Comparison of ENCODE assay signal across 8 cellular contexts in the genomic region with DNA sequence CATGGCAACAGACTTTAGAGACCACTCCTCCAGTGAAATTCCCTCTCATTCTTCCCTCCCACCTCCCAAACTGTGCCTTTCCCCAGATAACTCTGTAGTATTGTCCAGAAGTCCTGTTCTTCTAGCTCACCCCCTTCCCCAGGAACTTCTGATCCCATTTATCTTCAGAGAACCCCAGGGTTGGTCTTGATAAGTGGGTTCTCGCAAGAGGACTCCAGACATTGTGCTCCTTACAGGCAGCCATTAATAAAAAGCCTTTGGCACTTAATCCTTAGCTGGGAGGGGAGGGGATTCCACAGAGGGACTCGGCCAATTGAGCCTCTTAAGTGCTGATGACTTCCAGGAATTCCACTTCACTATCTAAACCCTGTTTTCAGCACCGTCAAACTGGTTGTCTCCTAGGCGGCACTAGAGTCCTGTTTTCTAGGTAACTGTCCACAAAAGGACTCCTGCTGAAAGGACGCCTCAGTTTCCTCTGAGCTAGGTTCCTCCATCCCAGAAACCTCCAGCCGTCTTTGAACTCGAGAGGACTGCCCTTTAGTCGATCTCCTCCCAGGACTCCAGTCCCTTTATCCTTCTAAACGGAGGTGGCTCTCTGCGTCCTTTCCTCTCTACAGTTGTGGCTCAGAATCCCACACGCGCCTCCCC. TPM values are rescaled to one million over a fixed set of nuclear protein-coding genes. Genes with fewer than 3 reads are reported as not detected.
A peak's percentile ranks its signal among the peaks of the same experiment; 100 is the strongest.
DNase-seq lines count a peak whose midpoint lies in the region; ATAC-seq and TF ChIP-seq lines count a peak whose summit lies in the region.

No MANE protein-coding gene starts in this region.

- TF ChIP-seq CTCF in AG04450 (IDR thresholded peaks at IDR 0.05; ENCODE audit: low read depth, low read length): no peak
- TF ChIP-seq CTCF in HL-60 (IDR thresholded peaks at IDR 0.05; ENCODE audit: insufficient read depth, low read length): no peak

- H3K9me3 ChIP-seq in AG04450 (ENCODE audit: control insufficient read depth, insufficient read depth, low read length) (peaks cover 4% of the 10 kb centered on the region; the same call in 1 of the 2 replicates), thymus (ENCODE audit: control insufficient read depth) (no peaks in the 10 kb centered on the region)

- CTCF ChIA-PET in AG04450 (lab: Charles Lee): interaction anchor here (0.7 to 5.2 kb wide), 15 partner anchors 13 to 471 kb away, joined by 3 to 59 read pairs (median 4); a partner anchor contains a TSS

- 37% methylated on average over 12 of the region's 12 CpGs for WGBS in thymus

- H3K4me1 Mint-ChIP-seq in activated naive CD8-positive, alpha-beta T cell treated with anti-CD3 and anti-CD28 coated beads, Interleukin-2, amount 50 U/mL, for 24 hours: peaks cover 71% of the 10 kb centered on the region
- H3K4me1 Mint-ChIP-seq in immature natural killer cell: peaks cover 62 to 69% of the 10 kb centered on the region in 2 donors

- no peaks in the 10 kb centered on the region for H3K27me3 ChIP-seq in AG04450 (ENCODE audit: control insufficient read depth, insufficient read depth, low read length)
- H3K27me3 ChIP-seq in HL-60 (ENCODE audit: insufficient read depth, poor library complexity, severe bottlenecking): peaks cover 53% of the 10 kb centered on the region
- H3K27me3 ChIP-seq in thymus (ENCODE audit: control insufficient read depth, insufficient read depth): peaks cover 70% of the 10 kb centered on the region

- POLR2A ChIA-PET in AG04450 (lab: Yijun Ruan, JAX): interaction anchor here (1.0 to 2.8 kb wide), 10 partner anchors 10 to 182 kb away, joined by 3 to 36 read pairs (median 8); no protein-coding TSS in a partner anchor

- no peak for ATAC-seq in activated naive CD8-positive, alpha-beta T cell treated with anti-CD3 and anti-CD28 coated beads, Interleukin-2, amount 50 U/mL, for 24 hours
- no peak for ATAC-seq in GM21381 (IDR thresholded peaks at IDR 0.05; ENCODE audit: unreplicated experiment)

- H3K27me3 Mint-ChIP-seq in activated naive CD8-positive, alpha-beta T cell treated with anti-CD3 and anti-CD28 coated beads, Interleukin-2, amount 50 U/mL, for 24 hours: peaks cover 38% of the 10 kb centered on the region
- H3K27me3 Mint-ChIP-seq in immature natural killer cell (ENCODE audit: low read depth in 3 of 3): peaks cover 29 to 37% (median 36%) of the 10 kb centered on the region in 3 donors

- H3K27ac Mint-ChIP-seq in activated naive CD8-positive, alpha-beta T cell treated with anti-CD3 and anti-CD28 coated beads, Interleukin-2, amount 50 U/mL, for 24 hours: no peak overlapping the region
- H3K27ac Mint-ChIP-seq in immature natural killer cell: peak overlapping the region in 4 of 6 donors; percentile 36 to 86 (median 59)

- H3K4me3 ChIP-seq in AG04450 (ENCODE audit: low read depth, low read length) (peak overlapping the region; percentile 69), HL-60 (replicated peaks; ENCODE audit: insufficient read depth, low read length) (peak overlapping the region; percentile 42), thymus (ENCODE audit: low read length) (peak overlapping the region; percentile 33)

- peak overlapping the region; percentile 74 for H3K4me3 Mint-ChIP-seq in activated naive CD8-positive, alpha-beta T cell treated with anti-CD3 and anti-CD28 coated beads, Interleukin-2, amount 50 U/mL, for 24 hours
- peak overlapping the region; percentile 83 to 91 (median 89) for H3K4me3 Mint-ChIP-seq in immature natural killer cell

- no peaks in the 10 kb centered on the region for H3K9me3 Mint-ChIP-seq in activated naive CD8-positive, alpha-beta T cell treated with anti-CD3 and anti-CD28 coated beads, Interleukin-2, amount 50 U/mL, for 24 hours
- H3K9me3 Mint-ChIP-seq in immature natural killer cell: no peaks in the 10 kb centered on the region

- no peak for DNase-seq in AG04450 (ENCODE audit: low read depth, low spot score)
- DNase-seq in HL-60 (ENCODE audit: low read depth in 1 of 2, low spot score in 1 of 2): no peak
- no peak for DNase-seq in activated naive CD8-positive, alpha-beta T cell treated with anti-CD3 and anti-CD28 coated beads, Interleukin-2, amount 50 U/mL, for 24 hours
- DNase-seq in immature natural killer cell: no peak
- no peak for DNase-seq in activated gamma-delta T cell treated with Interleukin-2 at 50 U/mL for 16 hours
- DNase-seq in mesenteric fat pad (ENCODE audit: low spot score): no peak

- H3K36me3 Mint-ChIP-seq in activated naive CD8-positive, alpha-beta T cell treated with anti-CD3 and anti-CD28 coated beads, Interleukin-2, amount 50 U/mL, for 24 hours (ENCODE audit: low read depth): no peaks in the 10 kb centered on the region
- H3K36me3 Mint-ChIP-seq in immature natural killer cell: no peaks in the 10 kb centered on the region

- no peaks in the 10 kb centered on the region for H3K36me3 ChIP-seq in thymus (ENCODE audit: control insufficient read depth, insufficient read depth)

- H3K4me1 ChIP-seq in thymus (ENCODE audit: control insufficient read depth, insufficient read depth, low read length): peaks cover 18% of the 10 kb centered on the region

- H3K27ac ChIP-seq in AG04450 (ENCODE audit: low read depth, low read length) (peak overlapping the region; percentile 93), HL-60 (replicated peaks) (no peak overlapping the region), thymus (ENCODE audit: low read depth) (peak overlapping the region; percentile 57)

RNA-seq across cellular contexts. Expression of a gene that starts 2.0 kb away (rescaled TPM):
- 41.3 and 70.3 TPM in 2 replicates for polyA plus RNA-seq in AG04450 (2011; rRNA removed)
- polyA minus RNA-seq in AG04450 (2011; rRNA and poly(A)+ RNA removed): 41.9 and 53.5 TPM in 2 replicates
- polyA plus RNA-seq in immature natural killer cell: 10 to 100 TPM in 2 of 3 donors, 1 to 10 TPM in 1; 8.9 to 21.5 (median 18.8) TPM
- polyA plus RNA-seq in thymus: 35.6 TPM
- total RNA-seq in mesenteric fat pad: 217 TPM

RNA-seq across cellular contexts. Expression of a gene that starts 26.5 kb away (rescaled TPM):
- polyA plus RNA-seq in AG04450 (2011; rRNA removed) (42.5 and 62.7 TPM in 2 replicates), immature natural killer cell (100 to 1,000 TPM; 115 to 186 (median 156) TPM), thymus (117 TPM)
- polyA minus RNA-seq in AG04450 (2011; rRNA and poly(A)+ RNA removed): 65.5 and 108 TPM in 2 replicates
- total RNA-seq in mesenteric fat pad: 54.3 TPM
